8 cellular contexts compared by ENCODE assay signal in genomic region chr1:225880636-225881035, GRCh38. TPM values are rescaled to one million over a fixed set of nuclear protein-coding genes. Genes with fewer than 3 reads are reported as not detected.
DNase-seq lines count a peak whose midpoint lies in the region; ATAC-seq and TF ChIP-seq lines count a peak whose summit lies in the region.

No MANE protein-coding gene starts in this region.

- peaks cover 0 to 21% of the 10 kb centered on the region in 2 donors for H3K36me3 ChIP-seq in left lung

- peaks cover 8% of the 10 kb centered on the region for H3K36me3 Mint-ChIP-seq in activated CD8-positive, alpha-beta memory T cell treated with anti-CD3 and anti-CD28 coated beads, Interleukin-2, amount 10 ng/mL, durations not matched to agents 7 days and 5 days
- H3K36me3 Mint-ChIP-seq in activated naive CD8-positive, alpha-beta T cell treated with anti-CD3 and anti-CD28 coated beads for 36 hours: peaks cover 11% of the 10 kb centered on the region

- no peaks in the 10 kb centered on the region for H3K9me3 Mint-ChIP-seq in activated CD8-positive, alpha-beta memory T cell treated with anti-CD3 and anti-CD28 coated beads, Interleukin-2, amount 10 ng/mL, durations not matched to agents 7 days and 5 days (ENCODE audit: low read depth)
- H3K9me3 Mint-ChIP-seq in activated naive CD8-positive, alpha-beta T cell treated with anti-CD3 and anti-CD28 coated beads for 36 hours: no peaks in the 10 kb centered on the region

- POLR2A ChIA-PET in HEK293T (lab: Yijun Ruan, JAX): interaction anchor here (1.1 to 3.9 kb wide), 9 partner anchors 9 to 119 kb away, joined by 3 to 39 read pairs (median 8); partner anchors contain the start of genes PYCR2, SDE2 and SRP9

- no peaks in the 10 kb centered on the region for H3K9me3 ChIP-seq in left lung

- intact Hi-C loops in left lung (cut with DNase I): no loop called here

- peaks cover 43% of the 10 kb centered on the region for H3K4me1 Mint-ChIP-seq in activated CD8-positive, alpha-beta memory T cell treated with anti-CD3 and anti-CD28 coated beads, Interleukin-2, amount 10 ng/mL, durations not matched to agents 7 days and 5 days
- H3K4me1 Mint-ChIP-seq in activated naive CD8-positive, alpha-beta T cell treated with anti-CD3 and anti-CD28 coated beads for 36 hours: peaks cover 55% of the 10 kb centered on the region

- H3K4me3 ChIP-seq in left lung: peak overlapping the region; percentile 89 to 97

- H3K27me3 Mint-ChIP-seq in activated CD8-positive, alpha-beta memory T cell treated with anti-CD3 and anti-CD28 coated beads, Interleukin-2, amount 10 ng/mL, durations not matched to agents 7 days and 5 days: peaks cover 5% of the 10 kb centered on the region
- H3K27me3 Mint-ChIP-seq in activated naive CD8-positive, alpha-beta T cell treated with anti-CD3 and anti-CD28 coated beads for 36 hours: no peaks in the 10 kb centered on the region

- H3K27ac ChIP-seq in left lung (peak overlapping the region; percentile 88 to 93), substantia nigra (ENCODE audit: low read depth, low read length, poor library complexity, severe bottlenecking) (peak overlapping the region; percentile 99)

- TF ChIP-seq CTCF in left lung (IDR thresholded peaks at IDR 0.05): no peak

- peak overlapping the region; percentile 87 for H3K27ac Mint-ChIP-seq in activated CD8-positive, alpha-beta memory T cell treated with anti-CD3 and anti-CD28 coated beads, Interleukin-2, amount 10 ng/mL, durations not matched to agents 7 days and 5 days
- peak overlapping the region; percentile 87 for H3K27ac Mint-ChIP-seq in activated naive CD8-positive, alpha-beta T cell treated with anti-CD3 and anti-CD28 coated beads for 36 hours

- peaks cover 20 to 66% of the 10 kb centered on the region in 2 donors for H3K4me1 ChIP-seq in left lung

- no peak for ATAC-seq in activated CD8-positive, alpha-beta memory T cell treated with anti-CD3 and anti-CD28 coated beads, Interleukin-2, amount 10 ng/mL, durations not matched to agents 7 days and 5 days
- ATAC-seq in left lung: no peak
- ATAC-seq in GM18502 (IDR thresholded peaks at IDR 0.05; ENCODE audit: poor library complexity, unreplicated experiment): no peak

- CTCF ChIA-PET in activated CD8-positive, alpha-beta memory T cell treated with anti-CD3 and anti-CD28 coated beads, Interleukin-2, amount 10 ng/mL, durations not matched to agents 7 days and 5 days (lab: Charles Lee): interaction anchor here (1.3 to 4.7 kb wide), 8 partner anchors 8 to 406 kb away, joined by 3 to 34 read pairs (median 6); partner anchors contain the start of genes LEFTY1, PYCR2 and SRP9
- CTCF ChIA-PET in HEK293T (lab: Yijun Ruan, JAX): interaction anchor here (0.8 to 1.1 kb wide), 3 partner anchors 10 to 107 kb away, joined by 3 to 4 read pairs (median 4); no protein-coding TSS in a partner anchor

- peak overlapping the region; percentile 82 for H3K4me3 Mint-ChIP-seq in activated CD8-positive, alpha-beta memory T cell treated with anti-CD3 and anti-CD28 coated beads, Interleukin-2, amount 10 ng/mL, durations not matched to agents 7 days and 5 days
- peak overlapping the region; percentile 86 for H3K4me3 Mint-ChIP-seq in activated naive CD8-positive, alpha-beta T cell treated with anti-CD3 and anti-CD28 coated beads for 36 hours

- DNase-seq in activated CD8-positive, alpha-beta memory T cell treated with anti-CD3 and anti-CD28 coated beads, Interleukin-2, amount 10 ng/mL, durations not matched to agents 7 days and 5 days: no peak
- DNase-seq in activated CD8-positive, alpha-beta memory T cell treated with anti-CD3 and anti-CD28 coated beads, Interleukin-2, amount 50 U/mL, for 4 hours: no peak
- no peak for DNase-seq in activated naive CD8-positive, alpha-beta T cell treated with anti-CD3 and anti-CD28 coated beads for 36 hours
- DNase-seq in left lung (no peak), substantia nigra (lab: John Stamatoyannopoulos, UW) (peak in 1 of 49 donors; percentile 69), SKM-1 (lab: John Stamatoyannopoulos, UW; ENCODE audit: unreplicated experiment) (no peak), HEK293T (ENCODE audit: extremely low spot score) (no peak)

- H3K27me3 ChIP-seq in left lung: no peaks in the 10 kb centered on the region

TF ChIP-seq in HEK293T, 16 proteins besides CTCF, POLR2A, EP300 and RAD21:
- TF ChIP-seq TARDBP (IDR thresholded peaks at IDR 0.05): no peak
- TF ChIP-seq FOXA1 (IDR thresholded peaks at IDR 0.05): no peak
- no peak for TF ChIP-seq FOXK2 (IDR thresholded peaks at IDR 0.05)
- no peak for TF ChIP-seq NFRKB (IDR thresholded peaks at IDR 0.05)
- no peak for TF ChIP-seq CTBP1 (IDR thresholded peaks at IDR 0.05; ENCODE audit: borderline replicate concordance)
- TF ChIP-seq ELF4 (IDR thresholded peaks at IDR 0.05): no peak
- TF ChIP-seq FOXM1 (IDR thresholded peaks at IDR 0.05; ENCODE audit: borderline replicate concordance): no peak
- TF ChIP-seq, protein P1, sequence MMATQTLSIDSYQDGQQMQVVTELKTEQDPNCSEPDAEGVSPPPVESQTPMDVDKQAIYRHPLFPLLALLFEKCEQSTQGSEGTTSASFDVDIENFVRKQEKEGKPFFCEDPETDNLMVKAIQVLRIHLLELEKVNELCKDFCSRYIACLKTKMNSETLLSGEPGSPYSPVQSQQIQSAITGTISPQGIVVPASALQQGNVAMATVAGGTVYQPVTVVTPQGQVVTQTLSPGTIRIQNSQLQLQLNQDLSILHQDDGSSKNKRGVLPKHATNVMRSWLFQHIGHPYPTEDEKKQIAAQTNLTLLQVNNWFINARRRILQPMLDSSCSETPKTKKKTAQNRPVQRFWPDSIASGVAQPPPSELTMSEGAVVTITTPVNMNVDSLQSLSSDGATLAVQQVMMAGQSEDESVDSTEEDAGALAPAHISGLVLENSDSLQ (IDR thresholded peaks at IDR 0.05): no peak
- TF ChIP-seq BHLHE40 (IDR thresholded peaks at IDR 0.05; ENCODE audit: borderline replicate concordance): no peak
- TF ChIP-seq SUZ12 (IDR thresholded peaks at IDR 0.05): no peak

RNA-seq across cellular contexts. Expression of gene TMEM63A, which starts 1.5 kb away (rescaled TPM):
- total RNA-seq in activated CD8-positive, alpha-beta memory T cell treated with anti-CD3 and anti-CD28 coated beads, Interleukin-2, amount 10 ng/mL, durations not matched to agents 7 days and 5 days: 10 to 100 TPM; 50.4 to 58.7 TPM
- 10 to 100 TPM; 29.5 to 33.0 TPM for total RNA-seq in activated naive CD8-positive, alpha-beta T cell treated with anti-CD3 and anti-CD28 coated beads for 36 hours
- 10 to 100 TPM; 77.4 to 98.5 TPM for total RNA-seq in left lung

RNA-seq across cellular contexts. Expression of gene LEFTY1, which starts 8.3 kb away (rescaled TPM):
- total RNA-seq in activated CD8-positive, alpha-beta memory T cell treated with anti-CD3 and anti-CD28 coated beads, Interleukin-2, amount 10 ng/mL, durations not matched to agents 7 days and 5 days: not detected
- total RNA-seq in activated naive CD8-positive, alpha-beta T cell treated with anti-CD3 and anti-CD28 coated beads for 36 hours: under 1 TPM in 1 of 2 experiments, not detected in 1; 0.39 TPM
- under 1 TPM in 1 of 2 donors, not detected in 1; 0.61 TPM for total RNA-seq in left lung

RNA-seq across cellular contexts. Expression of gene PYCR2, which starts 43.4 kb away (rescaled TPM):
- 100 to 1,000 TPM; 103 to 106 TPM for total RNA-seq in activated CD8-positive, alpha-beta memory T cell treated with anti-CD3 and anti-CD28 coated beads, Interleukin-2, amount 10 ng/mL, durations not matched to agents 7 days and 5 days
- 100 to 1,000 TPM; 142 to 149 TPM for total RNA-seq in activated naive CD8-positive, alpha-beta T cell treated with anti-CD3 and anti-CD28 coated beads for 36 hours
- 10 to 100 TPM; 52.7 to 59.8 TPM for total RNA-seq in left lung
